Comparison of ENCODE assay signal across 8 cellular contexts in genomic region chr22:38704568-38705234, GRCh38. TPM values are rescaled to one million over a fixed set of nuclear protein-coding genes. Genes with fewer than 3 reads are reported as not detected.
A peak's percentile ranks its signal among the peaks of the same experiment; 100 is the strongest.
DNase-seq lines count a peak whose midpoint lies in the region; ATAC-seq, FAIRE-seq and TF ChIP-seq lines count a peak whose summit lies in the region.

No MANE protein-coding gene starts in this region.

- peaks cover 55% of the 10 kb centered on the region for H3K79me2 ChIP-seq in K562 (ENCODE audit: control insufficient read depth, insufficient read depth, low read length)

- TF ChIP-seq EP300 in A549 (IDR thresholded peaks at IDR 0.05) (no peak), K562 (IDR thresholded peaks at IDR 0.05; ENCODE audit: low read length) (no peak)

- H3K14ac ChIP-seq in mesenchymal stem cell (ENCODE audit: low read length in 2 of 2), result no peak overlapping the region

- DNase-seq in A549 (ENCODE audit: low read depth in 1 of 2, low spot score in 1 of 2) (no peak), HFFc6 (no peak), K562 (ENCODE audit: extremely low read depth in 1 of 4, low spot score in 3 of 4) (peak in 1 of 4 experiments; percentile 34), mesenchymal stem cell (no peak), retina (no peak), glomerular visceral epithelial cell (ENCODE audit: extremely low spot score) (no peak)
- DNase-seq in effector CD4-positive, alpha-beta T cell, result no peak

- H3K9me3 Mint-ChIP-seq in HFFc6, result no peaks in the 10 kb centered on the region

- intact Hi-C loops in K562 (cut with micrococcal nuclease), result no loop called here

- H2AK5ac ChIP-seq in mesenchymal stem cell (ENCODE audit: low read length, severe bottlenecking), result no peak overlapping the region

- 7% methylated on average over 11 of the region's 11 CpGs for WGBS in A549 (ENCODE audit: missing lambda C conversion rate)
- WGBS in K562 (ENCODE audit: insufficient coverage, low coverage, missing lambda C conversion rate), result 2% methylated on average over 9 of the region's 11 CpGs
- WGBS in mesenchymal stem cell, result 63% methylated on average over 9 of the region's 11 CpGs

- H3K4me3 ChIP-seq in A549 (peak overlapping the region; percentile 39), K562 (peak overlapping the region; percentile 3; the same call in 1 of the 2 replicates), mesenchymal stem cell (ENCODE audit: insufficient read depth in 1 of 2, low read depth in 1 of 2, low read length in 2 of 2) (peak overlapping the region in 1 of 2 experiments; percentile 71)

- ATAC-seq in A549 (no peak), K562 (no peak), GM21737 (IDR thresholded peaks at IDR 0.05; ENCODE audit: unreplicated experiment) (no peak)

- no peak for TF ChIP-seq RAD21 in A549 (conservative IDR thresholded peaks at IDR 0.05 in 1 of 2, IDR thresholded peaks at IDR 0.05 in 1 of 2)
- TF ChIP-seq RAD21 in K562 (CRISPR knock-in tag; conservative IDR thresholded peaks at IDR 0.05 in 1 of 2, IDR thresholded peaks at IDR 0.05 in 1 of 2), result 0 out of 4 replicates have a peak, but pooled peaks of 1 of the 2 experiments have one; percentile 2

- no peaks in the 10 kb centered on the region for H3K27me3 ChIP-seq in K562 (ENCODE audit: control insufficient read depth in 2 of 2, insufficient read depth in 2 of 2, low read length in 2 of 2)
- no peaks in the 10 kb centered on the region for H3K27me3 ChIP-seq in mesenchymal stem cell (ENCODE audit: control insufficient read depth in 1 of 2, insufficient read depth in 1 of 2, low read length in 2 of 2)

- FAIRE-seq in A549 (lab: Jason Lieb, UNC), result no peak
- no peak for FAIRE-seq in K562 (lab: Jason Lieb, UNC)

- POLR2A ChIA-PET in A549 (lab: Yijun Ruan, JAX), result interaction anchor here (1.0 kb wide), 1 partner anchor 23 kb away, joined by 5 read pairs; the partner anchor contains the start of gene TOMM22
- POLR2A ChIA-PET in K562 (lab: Yijun Ruan, JAX), result interaction anchor here (0.5 to 1.1 kb wide), 3 partner anchors 23 to 32 kb away, joined by 3 to 6 read pairs (median 4); partner anchors contain the start of gene TOMM22

- H4K8ac ChIP-seq in mesenchymal stem cell (ENCODE audit: low read length), result peak overlapping the region; percentile 42

- H3K27ac ChIP-seq in A549, result peak overlapping the region; percentile 44 to 72; a peak in 5 of 6 replicates
- H3K27ac ChIP-seq in K562 (ENCODE audit: extremely low read depth, low read depth, low read length), result peak overlapping the region; percentile 91
- H3K27ac ChIP-seq in mesenchymal stem cell (ENCODE audit: low read length, poor library complexity, severe bottlenecking), result no peak overlapping the region

- TF ChIP-seq POLR2A in A549 (IDR thresholded peaks at IDR 0.05; ENCODE audit: low read length) (no peak), K562 (conservative IDR thresholded peaks at IDR 0.05) (no peak)

- H3K36me3 ChIP-seq in K562 (ENCODE audit: control insufficient read depth, insufficient read depth, low read length), result peaks cover 16% of the 10 kb centered on the region; the same call in 2 of the 3 replicates
- peaks cover 0 to 6% of the 10 kb centered on the region in 2 experiments for H3K36me3 ChIP-seq in mesenchymal stem cell (ENCODE audit: control insufficient read depth in 1 of 2, insufficient read depth in 2 of 2, low read depth in 1 of 2, low read length in 2 of 2)

- no peak overlapping the region for H4K91ac ChIP-seq in mesenchymal stem cell (ENCODE audit: low read length)

- CTCF ChIA-PET in A549 (lab: Yijun Ruan, JAX), result interaction anchor here (0.6 to 1.2 kb wide), 2 partner anchors 20 to 154 kb away, joined by 3 to 5 read pairs; no protein-coding TSS in a partner anchor
- CTCF ChIA-PET in K562 (lab: Yijun Ruan, JAX; ENCODE audit: low intra/inter-chr PET ratio), result no interaction called here

- H2BK12ac ChIP-seq in mesenchymal stem cell (ENCODE audit: low read length in 2 of 2), result no peak overlapping the region

- H3K27ac Mint-ChIP-seq in HFFc6, result peak overlapping the region; percentile 90

- BruUV-seq in K562 (replicated peaks; lab: Mats Ljungman, UMichigan), result TSS peak; percentile 38

- no peak overlapping the region for H3K4ac ChIP-seq in mesenchymal stem cell (ENCODE audit: low read depth in 1 of 2, low read length in 2 of 2)

- peaks cover 6% of the 10 kb centered on the region for H3K79me1 ChIP-seq in mesenchymal stem cell (replicated peaks; ENCODE audit: low read length, poor library complexity, severe bottlenecking)

- H3K9ac ChIP-seq in K562 (ENCODE audit: insufficient read depth in 1 of 2, low read depth in 2 of 2, low read length in 2 of 2) (peak overlapping the region; percentile 41 to 68; a peak in 3 of 4 replicates), mesenchymal stem cell (ENCODE audit: low read length) (peak overlapping the region; percentile 79)

- H3K36me3 Mint-ChIP-seq in HFFc6 (ENCODE audit: low read depth), result peaks cover 10% of the 10 kb centered on the region

- no peak overlapping the region for H2BK15ac ChIP-seq in mesenchymal stem cell (ENCODE audit: low read depth, poor library complexity, severe bottlenecking)

- no peak overlapping the region for H2BK5ac ChIP-seq in mesenchymal stem cell (ENCODE audit: low read depth, low read length, poor library complexity, severe bottlenecking)

- H3K23ac ChIP-seq in mesenchymal stem cell (ENCODE audit: low read length in 2 of 2), result peak overlapping the region in 1 of 2 experiments; percentile 48

- H3K4me1 Mint-ChIP-seq in HFFc6 (ENCODE audit: low read depth), result peaks cover 46% of the 10 kb centered on the region

- H3K9me1 ChIP-seq in K562 (ENCODE audit: control insufficient read depth, insufficient read depth, low read length), result no peaks in the 10 kb centered on the region

- peaks cover 6% of the 10 kb centered on the region for H3K27me3 Mint-ChIP-seq in HFFc6 (ENCODE audit: insufficient read depth)

- peak overlapping the region; percentile 92 for H3K4me3 Mint-ChIP-seq in HFFc6

- H3K4me1 ChIP-seq in A549 (peaks cover 22% of the 10 kb centered on the region; the same call in 2 of the 3 replicates), K562 (replicated peaks in 1 of 2; ENCODE audit: control insufficient read depth in 2 of 2, insufficient read depth in 2 of 2, low read length in 2 of 2) (peaks cover 32% of the 10 kb centered on the region in 2 experiments; a peak in 4 of 5 replicates), mesenchymal stem cell (ENCODE audit: control insufficient read depth, insufficient read depth, low read depth, low read length) (peaks cover 16% of the 10 kb centered on the region)

- no peak overlapping the region for H3K18ac ChIP-seq in mesenchymal stem cell (ENCODE audit: low read depth in 1 of 2, low read length in 2 of 2)

- no peaks in the 10 kb centered on the region for H3K9me3 ChIP-seq in A549
- H3K9me3 ChIP-seq in K562 (replicated peaks; ENCODE audit: control insufficient read depth, insufficient read depth, low read depth, low read length), result no peaks in the 10 kb centered on the region
- H3K9me3 ChIP-seq in mesenchymal stem cell (ENCODE audit: control insufficient read depth, low read length), result no peaks in the 10 kb centered on the region

- H3K4me2 ChIP-seq in A549, result peak overlapping the region; percentile 96
- H3K4me2 ChIP-seq in K562 (ENCODE audit: insufficient read depth, low read length), result peak overlapping the region; percentile 69
- peak overlapping the region; percentile 82 for H3K4me2 ChIP-seq in mesenchymal stem cell (ENCODE audit: low read length, poor library complexity, severe bottlenecking)

- H4K20me1 ChIP-seq in K562 (replicated peaks; ENCODE audit: control insufficient read depth, insufficient read depth, low read length), result peaks cover 18% of the 10 kb centered on the region

- no peak overlapping the region for H2BK120ac ChIP-seq in mesenchymal stem cell (ENCODE audit: low read depth, low read length)

- TF ChIP-seq CTCF in A549 (IDR thresholded peaks at IDR 0.05) (no peak), HFFc6 (IDR thresholded peaks at IDR 0.05) (no peak), K562 (IDR thresholded peaks at IDR 0.05 in 2 of 3, conservative IDR thresholded peaks at IDR 0.05 in 1 of 3; ENCODE audit: insufficient read depth in 2 of 3, low read depth in 1 of 3, low read length in 3 of 3) (no peak)

- H2AFZ ChIP-seq in K562 (ENCODE audit: low read depth, low read length) (peak overlapping the region; percentile 64), mesenchymal stem cell (ENCODE audit: low read depth, low read length) (peak overlapping the region; percentile 20)

- in situ Hi-C loops in K562 (cut with MboI), result no loop called here

RNA-seq across cellular contexts. Expression of gene GTPBP1, which starts 1.0 kb away (rescaled TPM):
- 10.7 and 15.1 TPM in 2 replicates for polyA plus RNA-seq in A549 (2011; rRNA removed)
- polyA plus RNA-seq in A549 (2012; cell fraction: cytosol; rRNA removed), result 8.6 and 10.5 TPM in 2 replicates
- polyA plus RNA-seq in A549 (2012; cell fraction: nucleus; rRNA removed), result 29.4 and 33.7 TPM in 2 replicates
- polyA plus RNA-seq in A549 (2017; fragmentation: RNase III; extraction: RNeasy Plus Mini Kit Qiagen cat#74134 plus additional on column Dnase treatment), result 7.1 to 9.0 TPM (median 8.8 TPM) in 3 replicates
- 19.9 and 28.5 TPM in 2 replicates for polyA minus RNA-seq in A549 (2011; rRNA and poly(A)+ RNA removed)
- total RNA-seq in HFFc6 (2021; fragmentation: NEBNext Ultra II Directional; extraction: Animal tissue kit (Norgen Biotek cat#: 25700)), result 10 to 100 TPM; 32.1 to 40.8 (median 38.4) TPM
- 178 and 289 TPM in 2 replicates for total RNA-seq in K562 (2011; cell fraction: chromatin; rRNA removed; ENCODE audit: low replicate concordance)
- 122 and 125 TPM in 2 replicates for total RNA-seq in K562 (2011; cell fraction: nucleolus; rRNA removed)
- total RNA-seq in K562 (2011; cell fraction: nucleoplasm; rRNA removed), result 108 and 125 TPM in 2 replicates
- 24.4 and 25.0 TPM in 2 replicates for total RNA-seq in K562 (2014; rRNA removed)
- total RNA-seq in K562 (2014; rRNA removed; fragmentation: Illumina TruSeq; extraction: Trizol), result 14.5 and 17.5 TPM in 2 replicates
- 15.9 and 16.0 TPM in 2 replicates for total RNA-seq in K562 (2015; rRNA removed; fragmentation: Illumina TruSeq; extraction: Trizol)
- 43.0 and 53.2 TPM in 2 replicates for total RNA-seq in K562 (2021)
- polyA plus RNA-seq in K562 (2011; rRNA removed), result 23.3 and 38.4 TPM in 2 replicates
- 17.9 and 20.7 TPM in 2 replicates for polyA plus RNA-seq in K562 (2011; cell fraction: cytosol; rRNA removed)
- polyA plus RNA-seq in K562 (2011; cell fraction: nucleus; rRNA removed), result 79.8 and 120 TPM in 2 replicates
- 22.5 and 29.8 TPM in 2 replicates for polyA plus RNA-seq in K562 (2012)
- polyA plus RNA-seq in K562 (2014; fragmentation: Illumina TruSeq; extraction: Trizol), result 30.6 and 38.6 TPM in 2 replicates
- polyA plus RNA-seq in K562 (2014; fragmentation: Nextera tagmentation; extraction: Ambion mirVana), result under 1 TPM; 0.83 to 0.95 TPM
- 30.9 and 32.6 TPM in 2 replicates for polyA plus RNA-seq in K562 (2014; rRNA removed)
- 57.9 and 59.7 TPM in 2 replicates for polyA minus RNA-seq in K562 (2011; rRNA and poly(A)+ RNA removed)
- polyA minus RNA-seq in K562 (2011; cell fraction: cytosol; rRNA and poly(A)+ RNA removed), result 24.3 and 38.6 TPM in 2 replicates
- 57.2 and 62.2 TPM in 2 replicates for polyA minus RNA-seq in K562 (2011; cell fraction: nucleus; rRNA and poly(A)+ RNA removed)
- polyA plus RNA-seq in mesenchymal stem cell (2013, experiment 1 of 2), result 14.9 TPM
- polyA plus RNA-seq in mesenchymal stem cell (2013, experiment 2 of 2), result 13.6 TPM

RNA-seq across cellular contexts. Expression of gene JOSD1, which starts 4.0 kb away (rescaled TPM):
- polyA plus RNA-seq in A549 (2011; rRNA removed) (37.5 and 40.9 TPM in 2 replicates), A549 (2017; fragmentation: RNase III; extraction: RNeasy Plus Mini Kit Qiagen cat#74134 plus additional on column Dnase treatment) (28.5 to 30.9 TPM (median 29.7 TPM) in 3 replicates), K562 (2011; rRNA removed) (31.6 and 31.8 TPM in 2 replicates), K562 (2014; fragmentation: Illumina TruSeq; extraction: Trizol) (33.0 and 34.1 TPM in 2 replicates), K562 (2014; fragmentation: Nextera tagmentation; extraction: Ambion mirVana) (1 to 10 TPM; 8.9 to 9.5 TPM), K562 (2014; rRNA removed) (30.4 and 30.7 TPM in 2 replicates)
- polyA plus RNA-seq in A549 (2012; cell fraction: cytosol; rRNA removed), result 22.7 and 28.4 TPM in 2 replicates
- polyA plus RNA-seq in A549 (2012; cell fraction: nucleus; rRNA removed), result 25.9 and 35.5 TPM in 2 replicates
- 45.8 and 46.8 TPM in 2 replicates for polyA minus RNA-seq in A549 (2011; rRNA and poly(A)+ RNA removed)
- total RNA-seq in HFFc6 (2021; fragmentation: NEBNext Ultra II Directional; extraction: Animal tissue kit (Norgen Biotek cat#: 25700)), result 10 to 100 TPM; 37.8 to 44.6 (median 41.0) TPM
- total RNA-seq in K562 (2011; cell fraction: chromatin; rRNA removed; ENCODE audit: low replicate concordance), result 36.0 and 46.4 TPM in 2 replicates
- 31.5 and 32.4 TPM in 2 replicates for total RNA-seq in K562 (2011; cell fraction: nucleolus; rRNA removed)
- total RNA-seq in K562 (2011; cell fraction: nucleoplasm; rRNA removed), result 31.9 and 36.6 TPM in 2 replicates
- total RNA-seq in K562 (2014; rRNA removed) (28.0 and 33.9 TPM in 2 replicates), K562 (2014; rRNA removed; fragmentation: Illumina TruSeq; extraction: Trizol) (30.0 and 30.4 TPM in 2 replicates), K562 (2015; rRNA removed; fragmentation: Illumina TruSeq; extraction: Trizol) (26.0 and 26.7 TPM in 2 replicates), K562 (2021) (36.7 and 39.1 TPM in 2 replicates)
- polyA plus RNA-seq in K562 (2011; cell fraction: cytosol; rRNA removed), result 34.7 and 36.9 TPM in 2 replicates
- polyA plus RNA-seq in K562 (2011; cell fraction: nucleus; rRNA removed), result 35.2 and 39.9 TPM in 2 replicates
- polyA plus RNA-seq in K562 (2012), result 25.7 and 27.9 TPM in 2 replicates
- polyA minus RNA-seq in K562 (2011; rRNA and poly(A)+ RNA removed), result 19.3 and 25.4 TPM in 2 replicates
- polyA minus RNA-seq in K562 (2011; cell fraction: cytosol; rRNA and poly(A)+ RNA removed), result 19.6 and 27.1 TPM in 2 replicates
- 9.8 and 16.9 TPM in 2 replicates for polyA minus RNA-seq in K562 (2011; cell fraction: nucleus; rRNA and poly(A)+ RNA removed)
- polyA plus RNA-seq in mesenchymal stem cell (2013, experiment 1 of 2), result 34.6 TPM
- 31.7 TPM for polyA plus RNA-seq in mesenchymal stem cell (2013, experiment 2 of 2)

RNA-seq across cellular contexts. Expression of gene TOMM22, which starts 22.9 kb away (rescaled TPM):
- polyA plus RNA-seq in A549 (2011; rRNA removed), result 53.6 and 63.2 TPM in 2 replicates
- 28.3 and 30.9 TPM in 2 replicates for polyA plus RNA-seq in A549 (2012; cell fraction: cytosol; rRNA removed)
- polyA plus RNA-seq in A549 (2012; cell fraction: nucleus; rRNA removed), result 9.5 and 18.8 TPM in 2 replicates
- polyA plus RNA-seq in A549 (2017; fragmentation: RNase III; extraction: RNeasy Plus Mini Kit Qiagen cat#74134 plus additional on column Dnase treatment), result 68.4 to 69.8 TPM (median 69.2 TPM) in 3 replicates
- 32.8 and 43.9 TPM in 2 replicates for polyA minus RNA-seq in A549 (2011; rRNA and poly(A)+ RNA removed)
- total RNA-seq in HFFc6 (2021; fragmentation: NEBNext Ultra II Directional; extraction: Animal tissue kit (Norgen Biotek cat#: 25700)), result 100 to 1,000 TPM; 121 to 141 (median 132) TPM
- 7.9 and 9.6 TPM in 2 replicates for total RNA-seq in K562 (2011; cell fraction: chromatin; rRNA removed; ENCODE audit: low replicate concordance)
- 13.2 and 14.2 TPM in 2 replicates for total RNA-seq in K562 (2011; cell fraction: nucleolus; rRNA removed)
- 17.9 and 24.1 TPM in 2 replicates for total RNA-seq in K562 (2011; cell fraction: nucleoplasm; rRNA removed)
- total RNA-seq in K562 (2014; rRNA removed), result 73.8 and 92.1 TPM in 2 replicates
- 78.6 and 87.9 TPM in 2 replicates for total RNA-seq in K562 (2014; rRNA removed; fragmentation: Illumina TruSeq; extraction: Trizol)
- total RNA-seq in K562 (2015; rRNA removed; fragmentation: Illumina TruSeq; extraction: Trizol), result 76.2 and 82.8 TPM in 2 replicates
- 101 and 108 TPM in 2 replicates for total RNA-seq in K562 (2021)
- polyA plus RNA-seq in K562 (2011; rRNA removed), result 46.9 and 49.6 TPM in 2 replicates
- 26.6 and 63.0 TPM in 2 replicates for polyA plus RNA-seq in K562 (2011; cell fraction: cytosol; rRNA removed)
- 11.8 and 22.9 TPM in 2 replicates for polyA plus RNA-seq in K562 (2011; cell fraction: nucleus; rRNA removed)
- 35.2 and 85.7 TPM in 2 replicates for polyA plus RNA-seq in K562 (2012)
- 97.6 and 101 TPM in 2 replicates for polyA plus RNA-seq in K562 (2014; fragmentation: Illumina TruSeq; extraction: Trizol)
- 10 to 100 TPM; 25.8 to 36.3 TPM for polyA plus RNA-seq in K562 (2014; fragmentation: Nextera tagmentation; extraction: Ambion mirVana)
- polyA plus RNA-seq in K562 (2014; rRNA removed), result 58.3 and 59.8 TPM in 2 replicates
- polyA minus RNA-seq in K562 (2011; rRNA and poly(A)+ RNA removed), result 32.7 and 35.9 TPM in 2 replicates
- 19.9 and 33.9 TPM in 2 replicates for polyA minus RNA-seq in K562 (2011; cell fraction: cytosol; rRNA and poly(A)+ RNA removed)
- 4.8 and 9.8 TPM in 2 replicates for polyA minus RNA-seq in K562 (2011; cell fraction: nucleus; rRNA and poly(A)+ RNA removed)
- 43.9 TPM for polyA plus RNA-seq in mesenchymal stem cell (2013, experiment 1 of 2)
- 43.6 TPM for polyA plus RNA-seq in mesenchymal stem cell (2013, experiment 2 of 2)

RNA-seq across cellular contexts. Expression of gene CBY1, which starts 48.3 kb away (rescaled TPM):
- 18.9 and 20.8 TPM in 2 replicates for polyA plus RNA-seq in A549 (2011; rRNA removed)
- 15.0 and 15.3 TPM in 2 replicates for polyA plus RNA-seq in A549 (2012; cell fraction: cytosol; rRNA removed)
- 5.5 and 8.7 TPM in 2 replicates for polyA plus RNA-seq in A549 (2012; cell fraction: nucleus; rRNA removed)
- polyA plus RNA-seq in A549 (2017; fragmentation: RNase III; extraction: RNeasy Plus Mini Kit Qiagen cat#74134 plus additional on column Dnase treatment), result 17.5 to 19.4 TPM (median 18.6 TPM) in 3 replicates
- polyA minus RNA-seq in A549 (2011; rRNA and poly(A)+ RNA removed), result 9.1 TPM in 2 replicates
- total RNA-seq in HFFc6 (2021; fragmentation: NEBNext Ultra II Directional; extraction: Animal tissue kit (Norgen Biotek cat#: 25700)), result 10 to 100 TPM; 21.9 to 32.4 (median 25.9) TPM
- total RNA-seq in K562 (2011; cell fraction: chromatin; rRNA removed; ENCODE audit: low replicate concordance), result 26.3 and 29.9 TPM in 2 replicates
- total RNA-seq in K562 (2011; cell fraction: nucleolus; rRNA removed), result 16.3 and 20.8 TPM in 2 replicates
- 21.4 and 23.0 TPM in 2 replicates for total RNA-seq in K562 (2011; cell fraction: nucleoplasm; rRNA removed)
- 7.8 and 8.8 TPM in 2 replicates for total RNA-seq in K562 (2014; rRNA removed)
- 8.2 and 8.9 TPM in 2 replicates for total RNA-seq in K562 (2014; rRNA removed; fragmentation: Illumina TruSeq; extraction: Trizol)
- 5.4 and 5.7 TPM in 2 replicates for total RNA-seq in K562 (2015; rRNA removed; fragmentation: Illumina TruSeq; extraction: Trizol)
- total RNA-seq in K562 (2021), result 7.8 and 8.6 TPM in 2 replicates
- 17.0 and 18.4 TPM in 2 replicates for polyA plus RNA-seq in K562 (2011; rRNA removed)
- polyA plus RNA-seq in K562 (2011; cell fraction: cytosol; rRNA removed), result 12.4 and 16.3 TPM in 2 replicates
- 15.0 and 16.4 TPM in 2 replicates for polyA plus RNA-seq in K562 (2011; cell fraction: nucleus; rRNA removed)
- polyA plus RNA-seq in K562 (2012), result 11.5 and 16.0 TPM in 2 replicates
- polyA plus RNA-seq in K562 (2014; fragmentation: Illumina TruSeq; extraction: Trizol), result 12.2 and 14.3 TPM in 2 replicates
- polyA plus RNA-seq in K562 (2014; fragmentation: Nextera tagmentation; extraction: Ambion mirVana), result 10 to 100 TPM; 15.4 to 19.7 TPM
- 10.8 and 15.5 TPM in 2 replicates for polyA plus RNA-seq in K562 (2014; rRNA removed)
- polyA minus RNA-seq in K562 (2011; rRNA and poly(A)+ RNA removed), result 9.4 and 11.2 TPM in 2 replicates
- 3.5 and 4.3 TPM in 2 replicates for polyA minus RNA-seq in K562 (2011; cell fraction: cytosol; rRNA and poly(A)+ RNA removed)
- 4.2 and 9.3 TPM in 2 replicates for polyA minus RNA-seq in K562 (2011; cell fraction: nucleus; rRNA and poly(A)+ RNA removed)
- polyA plus RNA-seq in mesenchymal stem cell (2013, experiment 1 of 2), result 32.4 TPM
- polyA plus RNA-seq in mesenchymal stem cell (2013, experiment 2 of 2), result 32.0 TPM

RNA-seq across cellular contexts. Expression of gene FAM227A, which starts 48.5 kb away (rescaled TPM):
- 3.5 and 4.0 TPM in 2 replicates for polyA plus RNA-seq in A549 (2011; rRNA removed)
- 0.57 TPM in 2 replicates for polyA plus RNA-seq in A549 (2012; cell fraction: cytosol; rRNA removed)
- polyA plus RNA-seq in A549 (2012; cell fraction: nucleus; rRNA removed), result 2.3 and 3.3 TPM in 2 replicates
- polyA plus RNA-seq in A549 (2017; fragmentation: RNase III; extraction: RNeasy Plus Mini Kit Qiagen cat#74134 plus additional on column Dnase treatment), result 1.4 to 1.7 TPM (median 1.4 TPM) in 3 replicates
- 5.9 and 6.7 TPM in 2 replicates for polyA minus RNA-seq in A549 (2011; rRNA and poly(A)+ RNA removed)
- total RNA-seq in HFFc6 (2021; fragmentation: NEBNext Ultra II Directional; extraction: Animal tissue kit (Norgen Biotek cat#: 25700)), result under 1 TPM; 0.41 to 0.88 (median 0.80) TPM
- total RNA-seq in K562 (2011; cell fraction: chromatin; rRNA removed; ENCODE audit: low replicate concordance), result 9.9 and 17.1 TPM in 2 replicates
- total RNA-seq in K562 (2011; cell fraction: nucleolus; rRNA removed), result 4.3 and 6.5 TPM in 2 replicates
- 3.7 and 5.1 TPM in 2 replicates for total RNA-seq in K562 (2011; cell fraction: nucleoplasm; rRNA removed)
- 0.54 and 0.73 TPM in 2 replicates for total RNA-seq in K562 (2014; rRNA removed)
- total RNA-seq in K562 (2014; rRNA removed; fragmentation: Illumina TruSeq; extraction: Trizol), result 0.80 and 0.91 TPM in 2 replicates
- 0.57 and 0.83 TPM in 2 replicates for total RNA-seq in K562 (2015; rRNA removed; fragmentation: Illumina TruSeq; extraction: Trizol)
- total RNA-seq in K562 (2021), result 1.2 and 1.4 TPM in 2 replicates
- 1.5 and 2.2 TPM in 2 replicates for polyA plus RNA-seq in K562 (2011; rRNA removed)
- polyA plus RNA-seq in K562 (2011; cell fraction: cytosol; rRNA removed), result 0.39 and 0.75 TPM in 2 replicates
- 4.7 and 5.3 TPM in 2 replicates for polyA plus RNA-seq in K562 (2011; cell fraction: nucleus; rRNA removed)
- 0.48 and 0.62 TPM in 2 replicates for polyA plus RNA-seq in K562 (2012)
- polyA plus RNA-seq in K562 (2014; fragmentation: Illumina TruSeq; extraction: Trizol), result 0.55 and 0.64 TPM in 2 replicates
- polyA plus RNA-seq in K562 (2014; fragmentation: Nextera tagmentation; extraction: Ambion mirVana), result under 1 TPM; 0.10 to 0.31 TPM
- 0.89 and 0.94 TPM in 2 replicates for polyA plus RNA-seq in K562 (2014; rRNA removed)
- 0.81 and 1.9 TPM in 2 replicates for polyA minus RNA-seq in K562 (2011; rRNA and poly(A)+ RNA removed)
- polyA minus RNA-seq in K562 (2011; cell fraction: cytosol; rRNA and poly(A)+ RNA removed), result 0.67 and 0.82 TPM in 2 replicates
- 3.9 and 6.9 TPM in 2 replicates for polyA minus RNA-seq in K562 (2011; cell fraction: nucleus; rRNA and poly(A)+ RNA removed)
- 1.1 TPM for polyA plus RNA-seq in mesenchymal stem cell (2013, experiment 1 of 2)
- 0.56 TPM for polyA plus RNA-seq in mesenchymal stem cell (2013, experiment 2 of 2)
